1 cellular context compared by ENCODE assay signal in the genomic region with DNA sequence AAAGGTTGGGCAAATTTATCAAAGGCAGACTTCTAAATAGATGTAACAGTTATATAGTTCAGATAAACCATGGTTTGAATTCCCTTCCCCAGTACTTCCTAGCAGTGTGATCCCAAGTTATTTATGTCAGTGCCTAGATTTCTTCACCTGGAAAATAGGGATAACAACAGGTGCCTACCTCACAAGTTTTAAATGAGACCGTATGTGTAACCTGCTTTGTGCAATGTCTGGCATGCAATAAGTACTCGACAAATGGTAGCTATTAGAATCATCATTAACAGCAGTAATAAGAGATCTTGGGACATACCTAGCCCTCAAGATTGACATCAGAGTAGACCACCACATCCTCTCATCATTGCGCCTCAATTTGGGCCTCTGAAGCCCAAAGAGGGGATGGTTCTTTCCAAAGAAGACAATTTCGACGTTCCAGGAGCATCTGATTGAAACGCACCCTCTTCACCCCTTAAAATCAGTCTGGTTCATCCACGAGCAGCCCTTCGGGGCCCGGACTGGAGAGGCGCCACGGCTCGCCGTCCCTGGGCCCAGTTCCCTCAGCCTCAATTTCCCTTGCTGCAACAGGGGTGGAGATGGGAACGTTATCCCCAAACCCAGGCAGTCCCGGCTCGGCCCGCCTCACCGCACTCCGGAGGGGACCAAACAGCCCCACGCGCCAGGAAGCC.
TF ChIP-seq lines count a peak whose summit lies in the region.

No MANE protein-coding gene starts in this region.

TF ChIP-seq in SK-N-SH, 30 proteins besides CTCF, POLR2A, EP300 and RAD21 (continued from another document):
- TF ChIP-seq, protein P1, sequence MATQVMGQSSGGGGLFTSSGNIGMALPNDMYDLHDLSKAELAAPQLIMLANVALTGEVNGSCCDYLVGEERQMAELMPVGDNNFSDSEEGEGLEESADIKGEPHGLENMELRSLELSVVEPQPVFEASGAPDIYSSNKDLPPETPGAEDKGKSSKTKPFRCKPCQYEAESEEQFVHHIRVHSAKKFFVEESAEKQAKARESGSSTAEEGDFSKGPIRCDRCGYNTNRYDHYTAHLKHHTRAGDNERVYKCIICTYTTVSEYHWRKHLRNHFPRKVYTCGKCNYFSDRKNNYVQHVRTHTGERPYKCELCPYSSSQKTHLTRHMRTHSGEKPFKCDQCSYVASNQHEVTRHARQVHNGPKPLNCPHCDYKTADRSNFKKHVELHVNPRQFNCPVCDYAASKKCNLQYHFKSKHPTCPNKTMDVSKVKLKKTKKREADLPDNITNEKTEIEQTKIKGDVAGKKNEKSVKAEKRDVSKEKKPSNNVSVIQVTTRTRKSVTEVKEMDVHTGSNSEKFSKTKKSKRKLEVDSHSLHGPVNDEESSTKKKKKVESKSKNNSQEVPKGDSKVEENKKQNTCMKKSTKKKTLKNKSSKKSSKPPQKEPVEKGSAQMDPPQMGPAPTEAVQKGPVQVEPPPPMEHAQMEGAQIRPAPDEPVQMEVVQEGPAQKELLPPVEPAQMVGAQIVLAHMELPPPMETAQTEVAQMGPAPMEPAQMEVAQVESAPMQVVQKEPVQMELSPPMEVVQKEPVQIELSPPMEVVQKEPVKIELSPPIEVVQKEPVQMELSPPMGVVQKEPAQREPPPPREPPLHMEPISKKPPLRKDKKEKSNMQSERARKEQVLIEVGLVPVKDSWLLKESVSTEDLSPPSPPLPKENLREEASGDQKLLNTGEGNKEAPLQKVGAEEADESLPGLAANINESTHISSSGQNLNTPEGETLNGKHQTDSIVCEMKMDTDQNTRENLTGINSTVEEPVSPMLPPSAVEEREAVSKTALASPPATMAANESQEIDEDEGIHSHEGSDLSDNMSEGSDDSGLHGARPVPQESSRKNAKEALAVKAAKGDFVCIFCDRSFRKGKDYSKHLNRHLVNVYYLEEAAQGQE (IDR thresholded peaks at IDR 0.05; ENCODE audit: low read depth, low read length), result no peak
- TF ChIP-seq, protein P2, sequence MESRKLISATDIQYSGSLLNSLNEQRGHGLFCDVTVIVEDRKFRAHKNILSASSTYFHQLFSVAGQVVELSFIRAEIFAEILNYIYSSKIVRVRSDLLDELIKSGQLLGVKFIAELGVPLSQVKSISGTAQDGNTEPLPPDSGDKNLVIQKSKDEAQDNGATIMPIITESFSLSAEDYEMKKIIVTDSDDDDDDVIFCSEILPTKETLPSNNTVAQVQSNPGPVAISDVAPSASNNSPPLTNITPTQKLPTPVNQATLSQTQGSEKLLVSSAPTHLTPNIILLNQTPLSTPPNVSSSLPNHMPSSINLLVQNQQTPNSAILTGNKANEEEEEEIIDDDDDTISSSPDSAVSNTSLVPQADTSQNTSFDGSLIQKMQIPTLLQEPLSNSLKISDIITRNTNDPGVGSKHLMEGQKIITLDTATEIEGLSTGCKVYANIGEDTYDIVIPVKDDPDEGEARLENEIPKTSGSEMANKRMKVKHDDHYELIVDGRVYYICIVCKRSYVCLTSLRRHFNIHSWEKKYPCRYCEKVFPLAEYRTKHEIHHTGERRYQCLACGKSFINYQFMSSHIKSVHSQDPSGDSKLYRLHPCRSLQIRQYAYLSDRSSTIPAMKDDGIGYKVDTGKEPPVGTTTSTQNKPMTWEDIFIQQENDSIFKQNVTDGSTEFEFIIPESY (IDR thresholded peaks at IDR 0.05; ENCODE audit: borderline replicate concordance, low read depth), result no peak
- TF ChIP-seq MEF2A (IDR thresholded peaks at IDR 0.05; ENCODE audit: borderline replicate concordance, low read depth) (no peak), RXRA (IDR thresholded peaks at IDR 0.05; ENCODE audit: borderline replicate concordance, low read depth) (no peak), POLR2AphosphoS5 (IDR thresholded peaks at IDR 0.05; ENCODE audit: low read depth, low read length) (no peak)
